In the genomic region with DNA sequence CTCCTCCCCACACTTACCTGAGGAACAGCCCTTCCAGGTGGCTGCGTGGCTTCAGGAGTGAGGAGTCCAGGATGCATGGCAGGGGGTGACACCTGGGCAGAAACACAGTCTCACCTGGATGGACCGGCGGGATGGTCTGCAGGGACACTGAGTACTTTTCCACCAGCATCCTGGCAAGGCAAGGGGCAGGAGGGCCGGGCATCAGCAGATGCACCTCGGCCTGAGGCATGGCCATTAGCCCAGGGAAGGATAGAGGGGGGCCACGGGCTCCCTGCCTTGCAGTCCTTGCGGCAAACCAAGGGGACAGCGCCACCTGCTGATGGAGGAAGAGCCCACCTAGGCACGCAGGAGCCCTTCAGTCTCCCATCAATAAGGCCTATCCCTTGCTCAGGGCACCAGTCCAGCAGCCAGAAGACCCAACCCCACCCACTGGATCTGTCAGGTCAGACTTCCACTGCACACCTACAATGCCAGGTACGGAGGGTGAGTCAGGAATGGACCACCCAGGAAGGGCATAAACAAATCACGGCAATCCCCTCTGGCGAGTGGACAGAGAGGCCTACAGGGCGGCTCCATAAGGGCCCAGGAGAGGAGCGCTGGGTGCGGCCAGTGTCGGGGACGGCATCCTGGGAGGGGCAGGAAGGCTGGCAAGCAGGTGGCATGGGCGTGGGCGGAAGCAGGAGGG, we compare ENCODE assay signal across 1 cellular context.
TF ChIP-seq lines count a peak whose summit lies in the region.

No MANE protein-coding gene starts in this region.

TF ChIP-seq in HepG2, 621 proteins besides CTCF, POLR2A, EP300 and RAD21 (continued from another document and continues in another):
- TF ChIP-seq, protein P1, sequence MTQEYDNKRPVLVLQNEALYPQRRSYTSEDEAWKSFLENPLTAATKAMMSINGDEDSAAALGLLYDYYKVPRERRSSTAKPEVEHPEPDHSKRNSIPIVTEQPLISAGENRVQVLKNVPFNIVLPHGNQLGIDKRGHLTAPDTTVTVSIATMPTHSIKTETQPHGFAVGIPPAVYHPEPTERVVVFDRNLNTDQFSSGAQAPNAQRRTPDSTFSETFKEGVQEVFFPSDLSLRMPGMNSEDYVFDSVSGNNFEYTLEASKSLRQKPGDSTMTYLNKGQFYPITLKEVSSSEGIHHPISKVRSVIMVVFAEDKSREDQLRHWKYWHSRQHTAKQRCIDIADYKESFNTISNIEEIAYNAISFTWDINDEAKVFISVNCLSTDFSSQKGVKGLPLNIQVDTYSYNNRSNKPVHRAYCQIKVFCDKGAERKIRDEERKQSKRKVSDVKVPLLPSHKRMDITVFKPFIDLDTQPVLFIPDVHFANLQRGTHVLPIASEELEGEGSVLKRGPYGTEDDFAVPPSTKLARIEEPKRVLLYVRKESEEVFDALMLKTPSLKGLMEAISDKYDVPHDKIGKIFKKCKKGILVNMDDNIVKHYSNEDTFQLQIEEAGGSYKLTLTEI (CRISPR knock-in tag; conservative IDR thresholded peaks at IDR 0.05): no peak
- no peak for TF ChIP-seq MBNL3 (CRISPR knock-in tag; conservative IDR thresholded peaks at IDR 0.05)
- TF ChIP-seq MIXL1 (CRISPR knock-in tag; IDR thresholded peaks at IDR 0.05): no peak
- TF ChIP-seq, protein P2, sequence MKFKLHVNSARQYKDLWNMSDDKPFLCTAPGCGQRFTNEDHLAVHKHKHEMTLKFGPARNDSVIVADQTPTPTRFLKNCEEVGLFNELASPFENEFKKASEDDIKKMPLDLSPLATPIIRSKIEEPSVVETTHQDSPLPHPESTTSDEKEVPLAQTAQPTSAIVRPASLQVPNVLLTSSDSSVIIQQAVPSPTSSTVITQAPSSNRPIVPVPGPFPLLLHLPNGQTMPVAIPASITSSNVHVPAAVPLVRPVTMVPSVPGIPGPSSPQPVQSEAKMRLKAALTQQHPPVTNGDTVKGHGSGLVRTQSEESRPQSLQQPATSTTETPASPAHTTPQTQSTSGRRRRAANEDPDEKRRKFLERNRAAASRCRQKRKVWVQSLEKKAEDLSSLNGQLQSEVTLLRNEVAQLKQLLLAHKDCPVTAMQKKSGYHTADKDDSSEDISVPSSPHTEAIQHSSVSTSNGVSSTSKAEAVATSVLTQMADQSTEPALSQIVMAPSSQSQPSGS (CRISPR knock-in tag; IDR thresholded peaks at IDR 0.05): 0 out of 2 replicates have a peak, but pooled peaks have one; percentile 36
- TF ChIP-seq ATM (IDR thresholded peaks at IDR 0.05; ENCODE audit: borderline replicate concordance): no peak
- TF ChIP-seq AGO2 (optimal IDR thresholded peaks at IDR 0.05; ENCODE audit: low read depth, low read length): no peak
- peak; percentile 57 for TF ChIP-seq YY1 (IDR thresholded peaks at IDR 0.05; ENCODE audit: insufficient read depth, insufficient replicate concordance, low read depth, low read length)
- peak; percentile 24; the same call in 1 of the 2 replicates for TF ChIP-seq SOX5 (CRISPR knock-in tag; IDR thresholded peaks at IDR 0.05; ENCODE audit: borderline replicate concordance)
- TF ChIP-seq, protein P3, sequence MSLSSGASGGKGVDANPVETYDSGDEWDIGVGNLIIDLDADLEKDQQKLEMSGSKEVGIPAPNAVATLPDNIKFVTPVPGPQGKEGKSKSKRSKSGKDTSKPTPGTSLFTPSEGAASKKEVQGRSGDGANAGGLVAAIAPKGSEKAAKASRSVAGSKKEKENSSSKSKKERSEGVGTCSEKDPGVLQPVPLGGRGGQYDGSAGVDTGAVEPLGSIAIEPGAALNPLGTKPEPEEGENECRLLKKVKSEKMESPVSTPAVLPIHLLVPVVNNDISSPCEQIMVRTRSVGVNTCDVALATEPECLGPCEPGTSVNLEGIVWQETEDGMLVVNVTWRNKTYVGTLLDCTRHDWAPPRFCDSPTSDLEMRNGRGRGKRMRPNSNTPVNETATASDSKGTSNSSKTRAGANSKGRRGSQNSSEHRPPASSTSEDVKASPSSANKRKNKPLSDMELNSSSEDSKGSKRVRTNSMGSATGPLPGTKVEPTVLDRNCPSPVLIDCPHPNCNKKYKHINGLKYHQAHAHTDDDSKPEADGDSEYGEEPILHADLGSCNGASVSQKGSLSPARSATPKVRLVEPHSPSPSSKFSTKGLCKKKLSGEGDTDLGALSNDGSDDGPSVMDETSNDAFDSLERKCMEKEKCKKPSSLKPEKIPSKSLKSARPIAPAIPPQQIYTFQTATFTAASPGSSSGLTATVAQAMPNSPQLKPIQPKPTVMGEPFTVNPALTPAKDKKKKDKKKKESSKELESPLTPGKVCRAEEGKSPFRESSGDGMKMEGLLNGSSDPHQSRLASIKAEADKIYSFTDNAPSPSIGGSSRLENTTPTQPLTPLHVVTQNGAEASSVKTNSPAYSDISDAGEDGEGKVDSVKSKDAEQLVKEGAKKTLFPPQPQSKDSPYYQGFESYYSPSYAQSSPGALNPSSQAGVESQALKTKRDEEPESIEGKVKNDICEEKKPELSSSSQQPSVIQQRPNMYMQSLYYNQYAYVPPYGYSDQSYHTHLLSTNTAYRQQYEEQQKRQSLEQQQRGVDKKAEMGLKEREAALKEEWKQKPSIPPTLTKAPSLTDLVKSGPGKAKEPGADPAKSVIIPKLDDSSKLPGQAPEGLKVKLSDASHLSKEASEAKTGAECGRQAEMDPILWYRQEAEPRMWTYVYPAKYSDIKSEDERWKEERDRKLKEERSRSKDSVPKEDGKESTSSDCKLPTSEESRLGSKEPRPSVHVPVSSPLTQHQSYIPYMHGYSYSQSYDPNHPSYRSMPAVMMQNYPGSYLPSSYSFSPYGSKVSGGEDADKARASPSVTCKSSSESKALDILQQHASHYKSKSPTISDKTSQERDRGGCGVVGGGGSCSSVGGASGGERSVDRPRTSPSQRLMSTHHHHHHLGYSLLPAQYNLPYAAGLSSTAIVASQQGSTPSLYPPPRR (CRISPR knock-in tag; IDR thresholded peaks at IDR 0.05; ENCODE audit: borderline replicate concordance): peak; percentile 51; the same call in 1 of the 2 replicates
- no peak for TF ChIP-seq ZNF564 (CRISPR knock-in tag; IDR thresholded peaks at IDR 0.05)
- 0 out of 2 replicates have a peak, but pooled peaks have one; percentile 15 for TF ChIP-seq MIER2 (CRISPR knock-in tag; IDR thresholded peaks at IDR 0.05)
- no peak for TF ChIP-seq ARNT (IDR thresholded peaks at IDR 0.05)
- no peak for TF ChIP-seq NFYB (CRISPR knock-in tag; IDR thresholded peaks at IDR 0.05)
- TF ChIP-seq HOXA5 (CRISPR knock-in tag; IDR thresholded peaks at IDR 0.05): no peak
- TF ChIP-seq, protein P4, sequence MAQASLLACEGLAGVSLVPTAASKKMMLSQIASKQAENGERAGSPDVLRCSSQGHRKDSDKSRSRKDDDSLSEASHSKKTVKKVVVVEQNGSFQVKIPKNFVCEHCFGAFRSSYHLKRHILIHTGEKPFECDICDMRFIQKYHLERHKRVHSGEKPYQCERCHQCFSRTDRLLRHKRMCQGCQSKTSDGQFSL (CRISPR knock-in tag; IDR thresholded peaks at IDR 0.05): no peak
- TF ChIP-seq, protein P5, sequence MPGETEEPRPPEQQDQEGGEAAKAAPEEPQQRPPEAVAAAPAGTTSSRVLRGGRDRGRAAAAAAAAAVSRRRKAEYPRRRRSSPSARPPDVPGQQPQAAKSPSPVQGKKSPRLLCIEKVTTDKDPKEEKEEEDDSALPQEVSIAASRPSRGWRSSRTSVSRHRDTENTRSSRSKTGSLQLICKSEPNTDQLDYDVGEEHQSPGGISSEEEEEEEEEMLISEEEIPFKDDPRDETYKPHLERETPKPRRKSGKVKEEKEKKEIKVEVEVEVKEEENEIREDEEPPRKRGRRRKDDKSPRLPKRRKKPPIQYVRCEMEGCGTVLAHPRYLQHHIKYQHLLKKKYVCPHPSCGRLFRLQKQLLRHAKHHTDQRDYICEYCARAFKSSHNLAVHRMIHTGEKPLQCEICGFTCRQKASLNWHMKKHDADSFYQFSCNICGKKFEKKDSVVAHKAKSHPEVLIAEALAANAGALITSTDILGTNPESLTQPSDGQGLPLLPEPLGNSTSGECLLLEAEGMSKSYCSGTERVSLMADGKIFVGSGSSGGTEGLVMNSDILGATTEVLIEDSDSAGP (CRISPR knock-in tag; IDR thresholded peaks at IDR 0.05; ENCODE audit: borderline replicate concordance): peak; percentile 63
- TF ChIP-seq, protein P6, sequence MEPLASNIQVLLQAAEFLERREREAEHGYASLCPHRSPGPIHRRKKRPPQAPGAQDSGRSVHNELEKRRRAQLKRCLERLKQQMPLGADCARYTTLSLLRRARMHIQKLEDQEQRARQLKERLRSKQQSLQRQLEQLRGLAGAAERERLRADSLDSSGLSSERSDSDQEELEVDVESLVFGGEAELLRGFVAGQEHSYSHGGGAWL (CRISPR knock-in tag; IDR thresholded peaks at IDR 0.05): no peak
- TF ChIP-seq, protein P7, sequence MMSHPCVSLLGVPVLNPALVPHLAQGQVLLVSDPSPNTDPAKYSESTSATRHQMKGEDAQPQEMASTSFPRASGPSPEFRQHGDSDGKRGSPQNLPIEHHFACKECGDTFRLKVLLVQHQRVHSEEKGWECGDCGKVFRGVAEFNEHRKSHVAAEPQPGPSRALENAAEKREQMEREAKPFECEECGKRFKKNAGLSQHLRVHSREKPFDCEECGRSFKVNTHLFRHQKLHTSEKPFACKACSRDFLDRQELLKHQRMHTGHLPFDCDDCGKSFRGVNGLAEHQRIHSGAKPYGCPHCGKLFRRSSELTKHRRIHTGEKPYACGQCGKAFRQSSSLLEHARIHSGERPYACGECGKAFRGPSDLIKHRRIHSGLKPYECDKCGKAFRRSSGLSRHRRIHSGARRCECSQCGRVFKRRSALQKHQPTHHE (CRISPR knock-in tag; IDR thresholded peaks at IDR 0.05; ENCODE audit: borderline replicate concordance): no peak
- TF ChIP-seq, protein P8, sequence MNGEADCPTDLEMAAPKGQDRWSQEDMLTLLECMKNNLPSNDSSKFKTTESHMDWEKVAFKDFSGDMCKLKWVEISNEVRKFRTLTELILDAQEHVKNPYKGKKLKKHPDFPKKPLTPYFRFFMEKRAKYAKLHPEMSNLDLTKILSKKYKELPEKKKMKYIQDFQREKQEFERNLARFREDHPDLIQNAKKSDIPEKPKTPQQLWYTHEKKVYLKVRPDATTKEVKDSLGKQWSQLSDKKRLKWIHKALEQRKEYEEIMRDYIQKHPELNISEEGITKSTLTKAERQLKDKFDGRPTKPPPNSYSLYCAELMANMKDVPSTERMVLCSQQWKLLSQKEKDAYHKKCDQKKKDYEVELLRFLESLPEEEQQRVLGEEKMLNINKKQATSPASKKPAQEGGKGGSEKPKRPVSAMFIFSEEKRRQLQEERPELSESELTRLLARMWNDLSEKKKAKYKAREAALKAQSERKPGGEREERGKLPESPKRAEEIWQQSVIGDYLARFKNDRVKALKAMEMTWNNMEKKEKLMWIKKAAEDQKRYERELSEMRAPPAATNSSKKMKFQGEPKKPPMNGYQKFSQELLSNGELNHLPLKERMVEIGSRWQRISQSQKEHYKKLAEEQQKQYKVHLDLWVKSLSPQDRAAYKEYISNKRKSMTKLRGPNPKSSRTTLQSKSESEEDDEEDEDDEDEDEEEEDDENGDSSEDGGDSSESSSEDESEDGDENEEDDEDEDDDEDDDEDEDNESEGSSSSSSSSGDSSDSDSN (CRISPR knock-in tag; IDR thresholded peaks at IDR 0.05): peak; percentile 69
- TF ChIP-seq IRF2 (CRISPR knock-in tag; IDR thresholded peaks at IDR 0.05): peak; percentile 42; the same call in 1 of the 2 replicates
- TF ChIP-seq TEAD3 (CRISPR knock-in tag; optimal IDR thresholded peaks at IDR 0.05; ENCODE audit: borderline replicate concordance): peak; percentile 75
- no peak for TF ChIP-seq PAF1 (CRISPR knock-in tag; IDR thresholded peaks at IDR 0.05)
- no peak for TF ChIP-seq ZNF530 (CRISPR knock-in tag; IDR thresholded peaks at IDR 0.05; ENCODE audit: low read depth)
- TF ChIP-seq TMF1 (CRISPR knock-in tag; IDR thresholded peaks at IDR 0.05; ENCODE audit: low read depth): no peak
- no peak for TF ChIP-seq IRX3 (CRISPR knock-in tag; IDR thresholded peaks at IDR 0.05; ENCODE audit: borderline replicate concordance, low read depth)
- no peak for TF ChIP-seq SIX4 (CRISPR knock-in tag; IDR thresholded peaks at IDR 0.05)
- TF ChIP-seq ZNF891 (CRISPR knock-in tag; IDR thresholded peaks at IDR 0.05): peak; percentile 94
- TF ChIP-seq, protein P9, sequence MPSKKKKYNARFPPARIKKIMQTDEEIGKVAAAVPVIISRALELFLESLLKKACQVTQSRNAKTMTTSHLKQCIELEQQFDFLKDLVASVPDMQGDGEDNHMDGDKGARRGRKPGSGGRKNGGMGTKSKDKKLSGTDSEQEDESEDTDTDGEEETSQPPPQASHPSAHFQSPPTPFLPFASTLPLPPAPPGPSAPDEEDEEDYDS (CRISPR knock-in tag; IDR thresholded peaks at IDR 0.05): no peak
- TF ChIP-seq HMG20A (CRISPR knock-in tag; IDR thresholded peaks at IDR 0.05; ENCODE audit: borderline replicate concordance): no peak
- no peak for TF ChIP-seq POLR2G (IDR thresholded peaks at IDR 0.05; ENCODE audit: low read depth, low read length)
- TF ChIP-seq SRSF9 (IDR thresholded peaks at IDR 0.05; ENCODE audit: borderline replicate concordance, insufficient read depth, low read depth, low read length, poor library complexity, severe bottlenecking): no peak
- TF ChIP-seq, protein P10, sequence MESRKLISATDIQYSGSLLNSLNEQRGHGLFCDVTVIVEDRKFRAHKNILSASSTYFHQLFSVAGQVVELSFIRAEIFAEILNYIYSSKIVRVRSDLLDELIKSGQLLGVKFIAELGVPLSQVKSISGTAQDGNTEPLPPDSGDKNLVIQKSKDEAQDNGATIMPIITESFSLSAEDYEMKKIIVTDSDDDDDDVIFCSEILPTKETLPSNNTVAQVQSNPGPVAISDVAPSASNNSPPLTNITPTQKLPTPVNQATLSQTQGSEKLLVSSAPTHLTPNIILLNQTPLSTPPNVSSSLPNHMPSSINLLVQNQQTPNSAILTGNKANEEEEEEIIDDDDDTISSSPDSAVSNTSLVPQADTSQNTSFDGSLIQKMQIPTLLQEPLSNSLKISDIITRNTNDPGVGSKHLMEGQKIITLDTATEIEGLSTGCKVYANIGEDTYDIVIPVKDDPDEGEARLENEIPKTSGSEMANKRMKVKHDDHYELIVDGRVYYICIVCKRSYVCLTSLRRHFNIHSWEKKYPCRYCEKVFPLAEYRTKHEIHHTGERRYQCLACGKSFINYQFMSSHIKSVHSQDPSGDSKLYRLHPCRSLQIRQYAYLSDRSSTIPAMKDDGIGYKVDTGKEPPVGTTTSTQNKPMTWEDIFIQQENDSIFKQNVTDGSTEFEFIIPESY (CRISPR knock-in tag; IDR thresholded peaks at IDR 0.05): 0 out of 2 replicates have a peak, but pooled peaks have one; percentile 9
- no peak for TF ChIP-seq ZNF180 (CRISPR knock-in tag; IDR thresholded peaks at IDR 0.05; ENCODE audit: borderline replicate concordance, low read depth)
- TF ChIP-seq NR2C2 (CRISPR knock-in tag; IDR thresholded peaks at IDR 0.05; ENCODE audit: borderline replicate concordance): peak; percentile 26; the same call in 1 of the 2 replicates
- TF ChIP-seq, protein P11, sequence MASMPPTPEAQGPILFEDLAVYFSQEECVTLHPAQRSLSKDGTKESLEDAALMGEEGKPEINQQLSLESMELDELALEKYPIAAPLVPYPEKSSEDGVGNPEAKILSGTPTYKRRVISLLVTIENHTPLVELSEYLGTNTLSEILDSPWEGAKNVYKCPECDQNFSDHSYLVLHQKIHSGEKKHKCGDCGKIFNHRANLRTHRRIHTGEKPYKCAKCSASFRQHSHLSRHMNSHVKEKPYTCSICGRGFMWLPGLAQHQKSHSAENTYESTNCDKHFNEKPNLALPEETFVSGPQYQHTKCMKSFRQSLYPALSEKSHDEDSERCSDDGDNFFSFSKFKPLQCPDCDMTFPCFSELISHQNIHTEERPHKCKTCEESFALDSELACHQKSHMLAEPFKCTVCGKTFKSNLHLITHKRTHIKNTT (CRISPR knock-in tag; IDR thresholded peaks at IDR 0.05): no peak
- TF ChIP-seq, protein P12, sequence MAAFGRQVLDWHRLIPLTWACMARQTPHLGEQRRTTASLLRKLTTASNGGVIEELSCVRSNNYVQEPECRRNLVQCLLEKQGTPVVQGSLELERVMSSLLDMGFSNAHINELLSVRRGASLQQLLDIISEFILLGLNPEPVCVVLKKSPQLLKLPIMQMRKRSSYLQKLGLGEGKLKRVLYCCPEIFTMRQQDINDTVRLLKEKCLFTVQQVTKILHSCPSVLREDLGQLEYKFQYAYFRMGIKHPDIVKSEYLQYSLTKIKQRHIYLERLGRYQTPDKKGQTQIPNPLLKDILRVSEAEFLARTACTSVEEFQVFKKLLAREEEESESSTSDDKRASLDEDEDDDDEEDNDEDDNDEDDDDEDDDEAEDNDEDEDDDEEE (CRISPR knock-in tag; IDR thresholded peaks at IDR 0.05): peak; percentile 64; the same call in 1 of the 2 replicates
